Comparison of ENCODE assay signal across 22 cellular contexts in the genomic region with DNA sequence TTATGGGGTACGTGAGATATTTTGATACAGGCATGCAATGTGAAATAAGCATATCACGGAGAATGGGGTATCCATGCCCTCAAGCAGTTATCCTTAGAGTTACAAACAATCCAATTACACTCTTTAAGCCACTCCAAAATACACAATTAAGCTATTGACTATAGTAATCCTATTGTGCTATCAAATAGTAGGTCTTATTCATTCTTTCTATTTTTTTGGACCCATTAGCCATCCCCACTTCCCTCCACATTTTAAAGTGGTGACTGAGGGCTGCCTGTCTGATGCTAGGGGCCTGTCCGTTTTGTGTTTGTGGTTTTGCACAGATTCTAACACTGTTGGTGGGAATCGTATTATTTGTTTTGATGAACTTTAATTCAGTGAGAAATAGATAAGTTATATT.
"Had no signal": no experiment of that assay in that cellular context is flagged by ENCODE, and none has a peak within 500 bp of the region (broad histone marks: within the 10 kb centered on the region; RNA-seq: fewer than 3 reads in every experiment).

No MANE protein-coding gene starts in this region.

- DNase-seq: colonic mucosa; effector CD8-positive, alpha-beta T cell; endodermal cell; foreskin fibroblast; glutamatergic neuron; heart right ventricle; hippocampal formation; islet precursor cell; kidney glomerular epithelial cell; left ventricle myocardium superior; lower lobe of right lung; natural killer cell; occipital lobe; ovary; right lobe of liver; small intestine; stimulated activated CD4-positive, alpha-beta T cell treated with anti-CD3 and anti-CD28 coated beads, Interleukin-1b, Interleukin-23, amount 100 ng/mL, for 48 hours; stimulated activated CD4-positive, alpha-beta T cell treated with anti-CD3 and anti-CD28 coated beads, Interleukin-4, amount 100 ng/mL, for 1 hour; stimulated activated naive CD4-positive, alpha-beta T cell treated with Interleukin-2 at 50 U/mL for 16 hours; stomach; testis; tibial artery had no signal
